Comparison of ENCODE assay signal across 8 cellular contexts in genomic region chr22:17084554-17085276, GRCh38. TPM values are rescaled to one million over a fixed set of nuclear protein-coding genes. Genes with fewer than 3 reads are reported as not detected.
A peak's percentile ranks its signal among the peaks of the same experiment; 100 is the strongest.
DNase-seq lines count a peak whose midpoint lies in the region; ATAC-seq and TF ChIP-seq lines count a peak whose summit lies in the region.

A gene with protein sequence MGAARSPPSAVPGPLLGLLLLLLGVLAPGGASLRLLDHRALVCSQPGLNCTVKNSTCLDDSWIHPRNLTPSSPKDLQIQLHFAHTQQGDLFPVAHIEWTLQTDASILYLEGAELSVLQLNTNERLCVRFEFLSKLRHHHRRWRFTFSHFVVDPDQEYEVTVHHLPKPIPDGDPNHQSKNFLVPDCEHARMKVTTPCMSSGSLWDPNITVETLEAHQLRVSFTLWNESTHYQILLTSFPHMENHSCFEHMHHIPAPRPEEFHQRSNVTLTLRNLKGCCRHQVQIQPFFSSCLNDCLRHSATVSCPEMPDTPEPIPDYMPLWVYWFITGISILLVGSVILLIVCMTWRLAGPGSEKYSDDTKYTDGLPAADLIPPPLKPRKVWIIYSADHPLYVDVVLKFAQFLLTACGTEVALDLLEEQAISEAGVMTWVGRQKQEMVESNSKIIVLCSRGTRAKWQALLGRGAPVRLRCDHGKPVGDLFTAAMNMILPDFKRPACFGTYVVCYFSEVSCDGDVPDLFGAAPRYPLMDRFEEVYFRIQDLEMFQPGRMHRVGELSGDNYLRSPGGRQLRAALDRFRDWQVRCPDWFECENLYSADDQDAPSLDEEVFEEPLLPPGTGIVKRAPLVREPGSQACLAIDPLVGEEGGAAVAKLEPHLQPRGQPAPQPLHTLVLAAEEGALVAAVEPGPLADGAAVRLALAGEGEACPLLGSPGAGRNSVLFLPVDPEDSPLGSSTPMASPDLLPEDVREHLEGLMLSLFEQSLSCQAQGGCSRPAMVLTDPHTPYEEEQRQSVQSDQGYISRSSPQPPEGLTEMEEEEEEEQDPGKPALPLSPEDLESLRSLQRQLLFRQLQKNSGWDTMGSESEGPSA (plus strand): TSS chr22:17085000. CDS start chr22:17085092, 92 bp downstream.

- H3K9me3 Mint-ChIP-seq in nephron = no peaks in the 10 kb centered on the region

- H3K9me3 ChIP-seq in Karpas-422 (ENCODE audit: low read length) = no peaks in the 10 kb centered on the region

- peak within 1 kb of the TSS; percentile 77 for H3K4me2 ChIP-seq in Karpas-422 (ENCODE audit: low read depth, low read length, poor library complexity, severe bottlenecking)

- H4K20me1 ChIP-seq in Karpas-422 (ENCODE audit: insufficient read depth, low read depth, low read length) = peaks cover 8% of the 10 kb centered on the region

- H3K27ac ChIP-seq in Karpas-422 (ENCODE audit: low read length) = no peak within 1 kb of the TSS

- peak within 1 kb of the TSS; percentile 79 for H3K9ac ChIP-seq in Karpas-422 (ENCODE audit: low read length)

- H3K27me3 Mint-ChIP-seq in nephron (ENCODE audit: low read depth) = peaks cover 41% of the 10 kb centered on the region

- peaks cover 15% of the 10 kb centered on the region for H3K4me1 Mint-ChIP-seq in nephron

- H3K4me3 Mint-ChIP-seq in nephron = peak within 1 kb of the TSS; percentile 82 to 88 (median 88)

- no peaks in the 10 kb centered on the region for H3K9me2 ChIP-seq in Karpas-422 (replicated peaks; ENCODE audit: insufficient read depth, low read length)

- no peaks in the 10 kb centered on the region for H3K36me3 Mint-ChIP-seq in nephron (ENCODE audit: low read depth)

- no peaks in the 10 kb centered on the region for H3K36me3 ChIP-seq in Karpas-422 (ENCODE audit: insufficient read depth, low read length)

- no peaks in the 10 kb centered on the region for H3K27me3 ChIP-seq in Karpas-422 (ENCODE audit: low read length)

- H2AFZ ChIP-seq in Karpas-422 (ENCODE audit: low read length) = peak within 1 kb of the TSS; percentile 92

- TF ChIP-seq CTCF in nephron (IDR thresholded peaks at IDR 0.05; ENCODE audit: unreplicated experiment in 3 of 3) = no peak

- peak within 1 kb of the TSS in 2 of 3 experiments; percentile 48 to 74 for H3K27ac Mint-ChIP-seq in nephron

- H3K4me1 ChIP-seq in Karpas-422 (ENCODE audit: low read length) = peaks cover 22% of the 10 kb centered on the region

- ATAC-seq in GM21737 (IDR thresholded peaks at IDR 0.05; ENCODE audit: unreplicated experiment) = peak; percentile 90
- ATAC-seq in stimulated activated naive CD8-positive, alpha-beta T cell treated with anti-CD3 and anti-CD28 coated beads, Interleukin-15, Interleukin-2, amounts not matched to agents 100 U/mL and 50 U/mL, for 24 hours = peak; percentile 92

- DNase-seq in DMS79 treated with DMSO at 0.1 percent for 48 hours (lab: John Stamatoyannopoulos, UW) = peak; percentile 75
- DNase-seq in Karpas-422 = peak; percentile 97
- DNase-seq in RPMI7951 (ENCODE audit: low read depth) = peak; percentile 83
- peak; percentile 97 for DNase-seq in activated effector memory CD4-positive, alpha-beta T cell treated with Interleukin-2 at 50 U/mL for 16 hours
- peak; percentile 71 for DNase-seq in fibroblast of the conjunctiva (ENCODE audit: low read depth)
- DNase-seq in stimulated activated naive CD8-positive, alpha-beta T cell treated with anti-CD3 and anti-CD28 coated beads, Interleukin-15, Interleukin-2, amounts not matched to agents 100 U/mL and 50 U/mL, for 24 hours = peak; percentile 95

- H3K79me2 ChIP-seq in Karpas-422 (ENCODE audit: low read length) = peaks cover 25% of the 10 kb centered on the region

- peak within 1 kb of the TSS; percentile 84 for H3K4me3 ChIP-seq in Karpas-422 (ENCODE audit: low read length)

RNA-seq across cellular contexts. Expression of the gene that starts here (rescaled TPM):
- total RNA-seq in Karpas-422 (2014; rRNA removed; shearing (Covaris generic); ENCODE audit: low replicate concordance) = 5.8 and 7.1 TPM in 2 replicates
- total RNA-seq in RPMI7951 (2014; rRNA removed; shearing (Covaris generic)) = 4.9 TPM in 2 replicates
